9 cellular contexts compared by ENCODE assay signal in genomic region chr16:278863-279366, GRCh38. TPM values are rescaled to one million over a fixed set of nuclear protein-coding genes. Genes with fewer than 3 reads are reported as not detected.
DNase-seq lines count a peak whose midpoint lies in the region; ATAC-seq, FAIRE-seq and TF ChIP-seq lines count a peak whose summit lies in the region.
"Had no signal": no experiment of that assay in that cellular context is flagged by ENCODE, and none has a peak within 500 bp of the region (broad histone marks: within the 10 kb centered on the region; RNA-seq: fewer than 3 reads in every experiment).

No MANE protein-coding gene starts in this region.

- BruUV-seq in GM12878 (replicated peaks; lab: Mats Ljungman, UMichigan) = no TSS peak

- H3K27me3 Mint-ChIP-seq in neural crest cell (ENCODE audit: low read depth) = peaks cover 61% of the 10 kb centered on the region
- peaks cover 9% of the 10 kb centered on the region for H3K27me3 Mint-ChIP-seq in endothelial cell (ENCODE audit: unreplicated experiment)

- H3K27ac Mint-ChIP-seq in neural crest cell (ENCODE audit: unreplicated experiment) = no peak overlapping the region
- no peak overlapping the region for H3K27ac Mint-ChIP-seq in endothelial cell (ENCODE audit: unreplicated experiment)

- H3K4me1 Mint-ChIP-seq in neural crest cell (no peaks in the 10 kb centered on the region), endothelial cell (ENCODE audit: unreplicated experiment) (no peaks in the 10 kb centered on the region)

- no peaks in the 10 kb centered on the region for H3K36me3 ChIP-seq in GM12878 (ENCODE audit: control insufficient read depth in 2 of 2, insufficient read depth in 2 of 2, low read length in 1 of 2)
- no peaks in the 10 kb centered on the region for H3K36me3 ChIP-seq in MM.1S (replicated peaks; ENCODE audit: insufficient read depth, low read length)

- in situ Hi-C loops in GM12878 (cut with MboI) = no loop called here

- peak overlapping the region; percentile 21 for H3K4me3 Mint-ChIP-seq in neural crest cell
- no peak overlapping the region for H3K4me3 Mint-ChIP-seq in endothelial cell (ENCODE audit: unreplicated experiment)

- H4K20me1 ChIP-seq in GM12878 (ENCODE audit: control insufficient read depth, insufficient read depth) (no peaks in the 10 kb centered on the region), MM.1S (ENCODE audit: insufficient read depth, low read length) (no peaks in the 10 kb centered on the region)

- ATAC-seq in GM12878 = peak; percentile 88

- H3K27ac ChIP-seq in GM12878 (ENCODE audit: control insufficient read depth, insufficient read depth) (no peak overlapping the region), MM.1S (ENCODE audit: low read length) (no peak overlapping the region), coronary artery (no peak overlapping the region)
- H3K27ac ChIP-seq: parathyroid adenoma had no signal

- no peak for TF ChIP-seq EP300 in GM12878 (IDR thresholded peaks at IDR 0.05; ENCODE audit: borderline replicate concordance in 1 of 2, control insufficient read depth in 1 of 2, low read depth in 2 of 2, low read length in 2 of 2)

- no peak for TF ChIP-seq RAD21 in GM12878 (IDR thresholded peaks at IDR 0.05; ENCODE audit: insufficient read depth, low read depth, low read length)

- RAD21 ChIA-PET in GM12878 (lab: Charles Lee; ENCODE audit: unreplicated experiment) = interaction anchor here (0.6 to 1.3 kb wide), 3 partner anchors 37 to 73 kb away, joined by 3 to 4 read pairs (median 3); no protein-coding TSS in a partner anchor

- H3K9me3 Mint-ChIP-seq in neural crest cell = no peaks in the 10 kb centered on the region
- no peaks in the 10 kb centered on the region for H3K9me3 Mint-ChIP-seq in endothelial cell (ENCODE audit: unreplicated experiment)

- H3K9me3 ChIP-seq in GM12878 (replicated peaks; ENCODE audit: control insufficient read depth, insufficient read depth, low read length) = no peaks in the 10 kb centered on the region
- no peaks in the 10 kb centered on the region for H3K9me3 ChIP-seq in MM.1S (replicated peaks; ENCODE audit: insufficient read depth, low read length)

- H3K79me2 ChIP-seq in GM12878 (ENCODE audit: control insufficient read depth, insufficient read depth, low read length) (no peaks in the 10 kb centered on the region), MM.1S (ENCODE audit: low read length) (no peaks in the 10 kb centered on the region)
- H3K79me2 ChIP-seq: parathyroid adenoma had no signal

- H3K9ac ChIP-seq in GM12878 (ENCODE audit: control insufficient read depth, insufficient read depth, low read length) = no peak overlapping the region
- H3K9ac ChIP-seq in MM.1S (ENCODE audit: low read length) = no peak overlapping the region
- H3K9ac ChIP-seq: parathyroid adenoma had no signal

- SMC1A ChIA-PET in GM12878 (lab: Charles Lee; ENCODE audit: uncharacterized antibody, unreplicated experiment) = no interaction called here

- 51% methylated on average over 6 of the region's 6 CpGs for WGBS in GM12878 (ENCODE audit: insufficient coverage, insufficient replicate concordance, low lambda C conversion rate, missing lambda C conversion rate)

- H3K4me1 ChIP-seq in GM12878 (ENCODE audit: control insufficient read depth, insufficient read depth, low read length) (no peaks in the 10 kb centered on the region), MM.1S (ENCODE audit: low read length) (no peaks in the 10 kb centered on the region)
- H3K4me1 ChIP-seq: parathyroid adenoma had no signal

- H3K36me3 Mint-ChIP-seq in neural crest cell (ENCODE audit: low read depth) (no peaks in the 10 kb centered on the region), endothelial cell (ENCODE audit: low read depth, unreplicated experiment) (no peaks in the 10 kb centered on the region)

- DNase-seq in stimulated activated CD4-positive, alpha-beta T cell treated with anti-CD3 and anti-CD28 coated beads, Interleukin-15, amount 100 ng/mL, for 24 hours = peak; percentile 46
- no peak for DNase-seq in stimulated activated CD4-positive, alpha-beta T cell treated with anti-CD3 and anti-CD28 coated beads, Interleukin-12 subunit alpha, Interleukin-12 subunit beta, amount 100 ng/mL, for 4 hours
- DNase-seq in NCI-H526 treated with DMSO at 0.1 percent for 48 hours (lab: John Stamatoyannopoulos, UW) (peak; percentile 45), GM12878 (ENCODE audit: low read depth, low spot score) (peak; percentile 8), neural crest cell (ENCODE audit: low read depth, low spot score) (no peak), endothelial cell (ENCODE audit: low spot score) (no peak), MM.1S (no peak), coronary artery (ENCODE audit: low spot score) (no peak)

- H3K4me3 ChIP-seq in GM12878 = no peak overlapping the region
- no peak overlapping the region for H3K4me3 ChIP-seq in MM.1S (ENCODE audit: low read length)
- H3K4me3 ChIP-seq in coronary artery = no peak overlapping the region

- POLR2A ChIA-PET in GM12878 (lab: Charles Lee) = no interaction called here

- H3K27me3 ChIP-seq in GM12878 (replicated peaks in 1 of 2; ENCODE audit: control insufficient read depth in 2 of 2, insufficient read depth in 2 of 2, low read length in 1 of 2) (peaks cover 0 to 3% of the 10 kb centered on the region in 2 experiments; a peak in 2 of 4 replicates), MM.1S (replicated peaks; ENCODE audit: insufficient read depth, low read length) (peaks cover 36% of the 10 kb centered on the region)

- no peak for TF ChIP-seq POLR2A in GM12878 (IDR thresholded peaks at IDR 0.05; ENCODE audit: low read depth, low read length)

- CTCF ChIA-PET in GM12878 (lab: Yijun Ruan, JAX) = interaction anchor here (1.3 kb wide), 1 partner anchor 44 kb away, joined by 4 read pairs; no protein-coding TSS in a partner anchor

- intact Hi-C loops in GM12878 (cut with micrococcal nuclease; ENCODE audit: unreplicated experiment) = no loop called here

- H3F3A ChIP-seq in MM.1S (ENCODE audit: insufficient read depth, low read length) = no peaks in the 10 kb centered on the region

- H3K9me2 ChIP-seq in MM.1S (replicated peaks; ENCODE audit: insufficient read depth, low read length) = no peaks in the 10 kb centered on the region

- H2AFZ ChIP-seq in GM12878 (ENCODE audit: control insufficient read depth, low read depth, low read length) = no peak overlapping the region
- H2AFZ ChIP-seq in MM.1S (ENCODE audit: low read length) = no peak overlapping the region
- H2AFZ ChIP-seq: parathyroid adenoma had no signal

- no peak overlapping the region for H3K4me2 ChIP-seq in GM12878 (ENCODE audit: control insufficient read depth, insufficient read depth)
- no peak overlapping the region for H3K4me2 ChIP-seq in MM.1S (ENCODE audit: low read depth, low read length)

- FAIRE-seq in GM12878 (lab: Jason Lieb, UNC) = no peak

- TF ChIP-seq CTCF in GM12878 (IDR thresholded peaks at IDR 0.05 in 2 of 3, conservative IDR thresholded peaks at IDR 0.05 in 1 of 3; ENCODE audit: control insufficient read depth in 2 of 3, extremely low read depth in 1 of 3, insufficient read depth in 1 of 3, low read depth in 3 of 3, low read length in 3 of 3) = no peak
- no peak for TF ChIP-seq CTCF in neural crest cell (conservative IDR thresholded peaks at IDR 0.05)
- TF ChIP-seq CTCF in endothelial cell (IDR thresholded peaks at IDR 0.05; ENCODE audit: unreplicated experiment) = no peak
- no peak for TF ChIP-seq CTCF in MM.1S (IDR thresholded peaks at IDR 0.05; ENCODE audit: low read length)
- no peak for TF ChIP-seq CTCF in coronary artery (IDR thresholded peaks at IDR 0.05)

RNA-seq across cellular contexts. Expression of gene ARHGDIG, which starts 1.5 kb away (rescaled TPM):
- total RNA-seq in GM12878 (2013; cell fraction: nucleolus; rRNA removed) = not detected in 2 replicates
- total RNA-seq in GM12878 (2014; rRNA removed) (not detected in 2 replicates), GM12878 (2014; rRNA removed; fragmentation: Illumina TruSeq; extraction: Trizol) (not detected in 2 replicates), GM12878 (2021) (not detected in 2 replicates), neural crest cell (2.0 and 3.0 TPM in 2 replicates), endothelial cell (ENCODE audit: unreplicated experiment) (not detected)
- not detected for polyA plus RNA-seq in GM12878 (2011; ENCODE audit: low read depth)
- polyA plus RNA-seq in GM12878 (2011; rRNA removed) (not detected in 2 replicates), GM12878 (2014; fragmentation: Illumina TruSeq; extraction: Trizol) (not detected in 2 replicates), GM12878 (2014; fragmentation: Nextera tagmentation; extraction: Ambion mirVana) (not detected), GM12878 (2014; rRNA removed) (not detected in 2 replicates), GM12878 (2016; fragmentation: Nextera tagmentation; extraction: Ambion mirVana) (not detected)
- not detected in 2 replicates for polyA plus RNA-seq in GM12878 (2011; cell fraction: cytosol; rRNA removed)
- not detected in 2 replicates for polyA plus RNA-seq in GM12878 (2011; cell fraction: nucleus; rRNA removed)
- 0.08 and 0.18 TPM in 2 replicates for polyA plus RNA-seq in GM12878 (2012)
- polyA minus RNA-seq in GM12878 (2011; rRNA and poly(A)+ RNA removed) = not detected in 2 replicates
- polyA minus RNA-seq in GM12878 (2011; cell fraction: cytosol; rRNA and poly(A)+ RNA removed) = not detected in 2 replicates
- not detected in 2 replicates for polyA minus RNA-seq in GM12878 (2011; cell fraction: nucleus; rRNA and poly(A)+ RNA removed)

RNA-seq across cellular contexts. Expression of gene RGS11, which starts 3.2 kb away (rescaled TPM):
- total RNA-seq in GM12878 (2013; cell fraction: nucleolus; rRNA removed) = not detected in 2 replicates
- total RNA-seq in GM12878 (2014; rRNA removed) = not detected in 2 replicates
- not detected in 2 replicates for total RNA-seq in GM12878 (2014; rRNA removed; fragmentation: Illumina TruSeq; extraction: Trizol)
- not detected in 2 replicates for total RNA-seq in GM12878 (2021)
- polyA plus RNA-seq in GM12878 (2011; ENCODE audit: low read depth) = not detected
- not detected in 2 replicates for polyA plus RNA-seq in GM12878 (2011; rRNA removed)
- polyA plus RNA-seq in GM12878 (2011; cell fraction: cytosol; rRNA removed) = not detected in 2 replicates
- polyA plus RNA-seq in GM12878 (2011; cell fraction: nucleus; rRNA removed) = not detected in 2 replicates
- polyA plus RNA-seq in GM12878 (2012) = 0.05 and 0.24 TPM in 2 replicates
- polyA plus RNA-seq in GM12878 (2014; fragmentation: Illumina TruSeq; extraction: Trizol) = not detected in 2 replicates
- not detected for polyA plus RNA-seq in GM12878 (2014; fragmentation: Nextera tagmentation; extraction: Ambion mirVana)
- polyA plus RNA-seq in GM12878 (2014; rRNA removed) = 0.04 TPM in 1 of 2 replicates, not detected in the other
- polyA plus RNA-seq in GM12878 (2016; fragmentation: Nextera tagmentation; extraction: Ambion mirVana) = not detected
- not detected in 2 replicates for polyA minus RNA-seq in GM12878 (2011; rRNA and poly(A)+ RNA removed)
- polyA minus RNA-seq in GM12878 (2011; cell fraction: cytosol; rRNA and poly(A)+ RNA removed) = not detected in 2 replicates
- not detected in 2 replicates for polyA minus RNA-seq in GM12878 (2011; cell fraction: nucleus; rRNA and poly(A)+ RNA removed)
- total RNA-seq in neural crest cell = 1.9 and 2.8 TPM in 2 replicates
- not detected for total RNA-seq in endothelial cell (ENCODE audit: unreplicated experiment)

RNA-seq across cellular contexts. Expression of gene PDIA2, which starts 4.0 kb away (rescaled TPM):
- not detected in 2 replicates for total RNA-seq in GM12878 (2013; cell fraction: nucleolus; rRNA removed)
- total RNA-seq in GM12878 (2014; rRNA removed) (not detected in 2 replicates), GM12878 (2014; rRNA removed; fragmentation: Illumina TruSeq; extraction: Trizol) (not detected in 2 replicates), GM12878 (2021) (0.32 and 0.36 TPM in 2 replicates), neural crest cell (1.4 and 2.1 TPM in 2 replicates), endothelial cell (ENCODE audit: unreplicated experiment) (not detected)
- not detected for polyA plus RNA-seq in GM12878 (2011; ENCODE audit: low read depth)
- polyA plus RNA-seq in GM12878 (2011; rRNA removed) (not detected in 2 replicates), GM12878 (2014; fragmentation: Illumina TruSeq; extraction: Trizol) (not detected in 2 replicates), GM12878 (2014; fragmentation: Nextera tagmentation; extraction: Ambion mirVana) (not detected), GM12878 (2014; rRNA removed) (not detected in 2 replicates), GM12878 (2016; fragmentation: Nextera tagmentation; extraction: Ambion mirVana) (under 1 TPM in 1 of 2 experiments, not detected in 1; 0.11 TPM)
- not detected in 2 replicates for polyA plus RNA-seq in GM12878 (2011; cell fraction: cytosol; rRNA removed)
- polyA plus RNA-seq in GM12878 (2011; cell fraction: nucleus; rRNA removed) = 0.13 TPM in 1 of 2 replicates, not detected in the other
- 0.07 TPM in 1 of 2 replicates, not detected in the other for polyA plus RNA-seq in GM12878 (2012)
- not detected in 2 replicates for polyA minus RNA-seq in GM12878 (2011; rRNA and poly(A)+ RNA removed)
- not detected in 2 replicates for polyA minus RNA-seq in GM12878 (2011; cell fraction: cytosol; rRNA and poly(A)+ RNA removed)
- polyA minus RNA-seq in GM12878 (2011; cell fraction: nucleus; rRNA and poly(A)+ RNA removed) = not detected in 2 replicates

RNA-seq across cellular contexts. Expression of gene FAM234A, which starts 44.3 kb away (rescaled TPM):
- total RNA-seq in GM12878 (2013; cell fraction: nucleolus; rRNA removed) = 41.7 and 42.1 TPM in 2 replicates
- total RNA-seq in GM12878 (2014; rRNA removed) (15.1 and 17.2 TPM in 2 replicates), GM12878 (2014; rRNA removed; fragmentation: Illumina TruSeq; extraction: Trizol) (12.8 and 14.0 TPM in 2 replicates), GM12878 (2021) (37.2 and 41.4 TPM in 2 replicates), neural crest cell (89.8 and 97.8 TPM in 2 replicates), endothelial cell (ENCODE audit: unreplicated experiment) (72.3 TPM)
- 21.5 TPM for polyA plus RNA-seq in GM12878 (2011; ENCODE audit: low read depth)
- polyA plus RNA-seq in GM12878 (2011; rRNA removed) (3.3 and 6.5 TPM in 2 replicates), GM12878 (2014; fragmentation: Illumina TruSeq; extraction: Trizol) (11.6 and 17.3 TPM in 2 replicates), GM12878 (2014; fragmentation: Nextera tagmentation; extraction: Ambion mirVana) (1 to 10 TPM; 1.6 TPM), GM12878 (2014; rRNA removed) (28.5 and 30.5 TPM in 2 replicates), GM12878 (2016; fragmentation: Nextera tagmentation; extraction: Ambion mirVana) (10 to 100 TPM; 36.9 to 37.6 TPM)
- polyA plus RNA-seq in GM12878 (2011; cell fraction: cytosol; rRNA removed) = 8.8 and 10.1 TPM in 2 replicates
- 26.4 and 29.7 TPM in 2 replicates for polyA plus RNA-seq in GM12878 (2011; cell fraction: nucleus; rRNA removed)
- polyA plus RNA-seq in GM12878 (2012) = 25.3 and 40.7 TPM in 2 replicates
- 5.0 and 8.5 TPM in 2 replicates for polyA minus RNA-seq in GM12878 (2011; rRNA and poly(A)+ RNA removed)
- polyA minus RNA-seq in GM12878 (2011; cell fraction: cytosol; rRNA and poly(A)+ RNA removed) = 4.4 and 7.8 TPM in 2 replicates
- polyA minus RNA-seq in GM12878 (2011; cell fraction: nucleus; rRNA and poly(A)+ RNA removed) = 4.6 and 5.9 TPM in 2 replicates

RNA-seq across cellular contexts. Expression of gene LUC7L, which starts 49.7 kb away (rescaled TPM):
- total RNA-seq in GM12878 (2013; cell fraction: nucleolus; rRNA removed) = 388 and 392 TPM in 2 replicates
- total RNA-seq in GM12878 (2014; rRNA removed) (40.7 and 41.4 TPM in 2 replicates), GM12878 (2014; rRNA removed; fragmentation: Illumina TruSeq; extraction: Trizol) (35.9 and 40.1 TPM in 2 replicates), GM12878 (2021) (50.7 and 59.6 TPM in 2 replicates), neural crest cell (177 and 192 TPM in 2 replicates), endothelial cell (ENCODE audit: unreplicated experiment) (92.2 TPM)
- 15.5 TPM for polyA plus RNA-seq in GM12878 (2011; ENCODE audit: low read depth)
- polyA plus RNA-seq in GM12878 (2011; rRNA removed) (47.4 and 57.4 TPM in 2 replicates), GM12878 (2014; fragmentation: Illumina TruSeq; extraction: Trizol) (27.9 and 32.1 TPM in 2 replicates), GM12878 (2014; fragmentation: Nextera tagmentation; extraction: Ambion mirVana) (10 to 100 TPM in 1 of 2 experiments, 1 to 10 TPM in 1; 2.3 to 10.9 TPM), GM12878 (2014; rRNA removed) (56.9 and 58.9 TPM in 2 replicates), GM12878 (2016; fragmentation: Nextera tagmentation; extraction: Ambion mirVana) (10 to 100 TPM; 52.3 to 58.9 TPM)
- 30.1 and 40.6 TPM in 2 replicates for polyA plus RNA-seq in GM12878 (2011; cell fraction: cytosol; rRNA removed)
- polyA plus RNA-seq in GM12878 (2011; cell fraction: nucleus; rRNA removed) = 203 and 223 TPM in 2 replicates
- 39.6 and 40.3 TPM in 2 replicates for polyA plus RNA-seq in GM12878 (2012)
- polyA minus RNA-seq in GM12878 (2011; rRNA and poly(A)+ RNA removed) = 26.2 and 30.7 TPM in 2 replicates
- 12.4 and 20.3 TPM in 2 replicates for polyA minus RNA-seq in GM12878 (2011; cell fraction: cytosol; rRNA and poly(A)+ RNA removed)
- polyA minus RNA-seq in GM12878 (2011; cell fraction: nucleus; rRNA and poly(A)+ RNA removed) = 73.6 and 104 TPM in 2 replicates

Comparison
In these comparisons a context has a peak if more than half of its experiments do, and no peak if none do; other contexts are left out.
1. DNase-seq: peak in stimulated activated CD4-positive, alpha-beta T cell treated with anti-CD3 and anti-CD28 coated beads, Interleukin-15, amount 100 ng/mL, for 24 hours (single experiment), NCI-H526 treated with DMSO at 0.1 percent for 48 hours (single experiment) and GM12878 (single experiment); none in stimulated activated CD4-positive, alpha-beta T cell treated with anti-CD3 and anti-CD28 coated beads, Interleukin-12 subunit alpha, Interleukin-12 subunit beta, amount 100 ng/mL, for 4 hours (single experiment), neural crest cell (single experiment), endothelial cell (single experiment), MM.1S (single experiment) and coronary artery (single experiment).